1 cellular context compared by ENCODE assay signal in the genomic region with DNA sequence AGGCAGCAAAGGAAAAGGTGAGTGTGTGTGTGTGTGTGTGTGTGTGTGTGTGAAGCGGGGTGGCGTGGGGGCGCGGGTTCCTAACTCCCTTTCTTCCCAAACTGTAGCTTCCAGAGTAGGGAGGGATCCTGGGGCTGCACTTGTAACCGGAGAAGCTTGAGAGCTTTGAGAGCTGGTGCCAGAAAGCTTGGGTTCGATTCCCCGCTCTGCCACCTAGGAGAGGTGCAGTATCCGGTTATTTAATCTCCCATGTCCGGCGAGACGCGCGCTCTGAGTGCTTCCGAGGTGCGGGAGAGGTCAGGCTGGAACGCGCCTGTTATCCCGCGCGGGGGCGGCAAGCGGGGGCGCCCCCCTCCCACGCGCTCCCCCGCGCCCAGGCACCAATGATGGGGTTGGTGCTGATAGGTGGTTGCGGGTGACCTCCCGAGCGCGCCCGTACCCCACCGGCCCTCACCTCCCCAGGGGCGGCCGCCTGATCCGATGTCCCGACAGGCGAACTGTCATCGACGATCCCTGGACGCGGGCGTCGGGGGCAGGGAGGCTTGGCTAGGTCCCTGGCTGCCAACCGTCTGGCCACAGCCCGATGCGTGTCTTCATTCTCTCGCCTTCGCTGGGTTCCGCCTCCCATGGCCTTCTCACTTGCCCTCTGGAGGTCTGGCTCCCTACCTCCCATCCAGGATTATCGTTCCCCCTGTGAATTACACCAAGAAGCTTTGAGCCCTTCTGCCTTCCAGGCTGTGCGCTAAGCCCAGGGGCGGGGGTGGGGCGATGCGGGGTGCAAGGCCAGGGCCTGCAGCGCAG.
TF ChIP-seq lines count a peak whose summit lies in the region.

No MANE protein-coding gene starts in this region.

TF ChIP-seq in IMR-90, 13 proteins besides CTCF, POLR2A, EP300 and RAD21:
- TF ChIP-seq MXI1 (IDR thresholded peaks at IDR 0.05; ENCODE audit: borderline replicate concordance, low read depth, low read length) (no peak), MAFK (IDR thresholded peaks at IDR 0.05; ENCODE audit: low read depth, low read length) (no peak), CEBPB (IDR thresholded peaks at IDR 0.05; ENCODE audit: low read depth, low read length) (no peak), NFE2L2 (IDR thresholded peaks at IDR 0.05; ENCODE audit: low read depth, low read length) (no peak), CHD1 (IDR thresholded peaks at IDR 0.05; ENCODE audit: low read depth, low read length) (no peak), RCOR1 (IDR thresholded peaks at IDR 0.05; ENCODE audit: insufficient replicate concordance, low read length) (no peak), SMC3 (IDR thresholded peaks at IDR 0.05; ENCODE audit: low read depth, low read length) (no peak), RFX5 (IDR thresholded peaks at IDR 0.05; ENCODE audit: low read depth, low read length) (no peak), FOS (IDR thresholded peaks at IDR 0.05; ENCODE audit: low read depth, low read length) (no peak), MAZ (IDR thresholded peaks at IDR 0.05; ENCODE audit: borderline replicate concordance, low read depth, low read length) (no peak), BHLHE40 (IDR thresholded peaks at IDR 0.05; ENCODE audit: low read depth, low read length) (no peak)
- TF ChIP-seq, protein P1, sequence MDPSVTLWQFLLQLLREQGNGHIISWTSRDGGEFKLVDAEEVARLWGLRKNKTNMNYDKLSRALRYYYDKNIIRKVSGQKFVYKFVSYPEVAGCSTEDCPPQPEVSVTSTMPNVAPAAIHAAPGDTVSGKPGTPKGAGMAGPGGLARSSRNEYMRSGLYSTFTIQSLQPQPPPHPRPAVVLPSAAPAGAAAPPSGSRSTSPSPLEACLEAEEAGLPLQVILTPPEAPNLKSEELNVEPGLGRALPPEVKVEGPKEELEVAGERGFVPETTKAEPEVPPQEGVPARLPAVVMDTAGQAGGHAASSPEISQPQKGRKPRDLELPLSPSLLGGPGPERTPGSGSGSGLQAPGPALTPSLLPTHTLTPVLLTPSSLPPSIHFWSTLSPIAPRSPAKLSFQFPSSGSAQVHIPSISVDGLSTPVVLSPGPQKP (IDR thresholded peaks at IDR 0.05; ENCODE audit: borderline replicate concordance, low read depth, low read length): no peak
- TF ChIP-seq, protein P2, sequence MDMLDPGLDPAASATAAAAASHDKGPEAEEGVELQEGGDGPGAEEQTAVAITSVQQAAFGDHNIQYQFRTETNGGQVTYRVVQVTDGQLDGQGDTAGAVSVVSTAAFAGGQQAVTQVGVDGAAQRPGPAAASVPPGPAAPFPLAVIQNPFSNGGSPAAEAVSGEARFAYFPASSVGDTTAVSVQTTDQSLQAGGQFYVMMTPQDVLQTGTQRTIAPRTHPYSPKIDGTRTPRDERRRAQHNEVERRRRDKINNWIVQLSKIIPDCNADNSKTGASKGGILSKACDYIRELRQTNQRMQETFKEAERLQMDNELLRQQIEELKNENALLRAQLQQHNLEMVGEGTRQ (IDR thresholded peaks at IDR 0.05; ENCODE audit: low read depth, low read length): no peak
